In genomic region chr3:18423401-18424212, GRCh38 we compare ENCODE assay signal across 8 cellular contexts. TPM values are rescaled to one million over a fixed set of nuclear protein-coding genes. Genes with fewer than 3 reads are reported as not detected.
DNase-seq lines count a peak whose midpoint lies in the region; ATAC-seq and TF ChIP-seq lines count a peak whose summit lies in the region.

No MANE protein-coding gene starts in this region.

- no peaks in the 10 kb centered on the region for H3K27me3 Mint-ChIP-seq in CD4-positive, alpha-beta T cell

- CTCF ChIA-PET in CD4-positive, alpha-beta T cell (lab: Charles Lee), result interaction anchor here (0.5 to 3.3 kb wide), 4 partner anchors 9 to 334 kb away, joined by 3 to 15 read pairs (median 4); no protein-coding TSS in a partner anchor
- CTCF ChIA-PET in PC-9 (lab: Charles Lee), result no interaction called here

- H4K20me1 ChIP-seq in PC-9 (ENCODE audit: insufficient read depth), result no peaks in the 10 kb centered on the region

- H3K4me2 ChIP-seq in PC-9, result peak overlapping the region; percentile 95

- 1% methylated on average over 22 of the region's 22 CpGs for WGBS in body of pancreas, 2 donors

- peaks cover 63% of the 10 kb centered on the region for H3K36me3 Mint-ChIP-seq in CD4-positive, alpha-beta T cell (ENCODE audit: low read depth)

- TSS peak; percentile 33 for BruUV-seq in PC-9 (replicated peaks; lab: Mats Ljungman, UMichigan)

- H2AFZ ChIP-seq in PC-9, result peak overlapping the region; percentile 98

- no peaks in the 10 kb centered on the region for H3K36me3 ChIP-seq in PC-9 (ENCODE audit: low read depth)
- no peaks in the 10 kb centered on the region for H3K36me3 ChIP-seq in body of pancreas (replicated peaks in 1 of 2; ENCODE audit: insufficient read depth in 1 of 2, low read depth in 2 of 2)

- H3K27ac Mint-ChIP-seq in CD4-positive, alpha-beta T cell, result peak overlapping the region; percentile 96

- H3K9me3 ChIP-seq in CD4-positive, alpha-beta T cell (ENCODE audit: control insufficient read depth, low read length), result no peaks in the 10 kb centered on the region
- H3K9me3 ChIP-seq in PC-9 (ENCODE audit: insufficient read depth, low read depth) (no peaks in the 10 kb centered on the region), body of pancreas (no peaks in the 10 kb centered on the region)

- no peaks in the 10 kb centered on the region for H3K27me3 ChIP-seq in CD4-positive, alpha-beta T cell (ENCODE audit: control insufficient read depth, insufficient read depth, low read length)
- H3K27me3 ChIP-seq in PC-9 (ENCODE audit: insufficient read depth, low read depth) (no peaks in the 10 kb centered on the region), body of pancreas (no peaks in the 10 kb centered on the region)

- H3K9me2 ChIP-seq in PC-9 (ENCODE audit: insufficient read depth), result no peaks in the 10 kb centered on the region

- peak overlapping the region; percentile 98 for H3K4me3 Mint-ChIP-seq in CD4-positive, alpha-beta T cell

- H3K4me1 ChIP-seq in PC-9 (replicated peaks; ENCODE audit: insufficient read depth) (peaks cover 26% of the 10 kb centered on the region), body of pancreas (peaks cover 23% of the 10 kb centered on the region)

- no peaks in the 10 kb centered on the region for H3K9me3 Mint-ChIP-seq in CD4-positive, alpha-beta T cell

- H3F3A ChIP-seq in PC-9 (ENCODE audit: insufficient read depth, low read depth), result peaks cover 4% of the 10 kb centered on the region; the same call in 1 of the 2 replicates

- H3K4me3 ChIP-seq in PC-9 (peak overlapping the region; percentile 86), body of pancreas (peak overlapping the region; percentile 81 to 92), iPS-11a (ENCODE audit: low read depth, low read length) (peak overlapping the region; percentile 73)

- peak; percentile 4 for ATAC-seq in CD4-positive, alpha-beta T cell (ENCODE audit: poor library complexity)
- peak; percentile 75 for ATAC-seq in GM19025 (IDR thresholded peaks at IDR 0.05; ENCODE audit: low read depth, unreplicated experiment)
- ATAC-seq in HG03135 (IDR thresholded peaks at IDR 0.05; ENCODE audit: unreplicated experiment), result peak; percentile 84
- no peak for ATAC-seq in body of pancreas

- peak in 1 of 10 experiments; percentile 31 for DNase-seq in CD4-positive, alpha-beta T cell
- DNase-seq in PC-9 (peak in 1 of 2 experiments; percentile 39), body of pancreas (peak; percentile 44 to 71 (median 52)), renal cortical epithelial cell (ENCODE audit: low read depth) (peak; percentile 63), DMS79 treated with DMSO at 0.1 percent for 48 hours (lab: John Stamatoyannopoulos, UW) (no peak)

- H3K27ac ChIP-seq in CD4-positive, alpha-beta T cell (ENCODE audit: low read depth, low read length), result peak overlapping the region; percentile 94
- H3K27ac ChIP-seq in PC-9 (0 out of 2 replicates have a peak overlapping the region, but pooled peaks have one; percentile 8), body of pancreas (peak overlapping the region in 3 of 4 donors; percentile 94 to 99 (median 98))

- intact Hi-C loops in CD4-positive, alpha-beta T cell (cut with DNase I, micrococcal nuclease), result loop anchor here (1.0 to 5.0 kb wide), 4 partner anchors 12 to 36 kb away; no protein-coding TSS in a partner anchor
- intact Hi-C loops in PC-9 (cut with micrococcal nuclease; ENCODE audit: unreplicated experiment) (loop anchor here (1.0 to 2.0 kb wide), 2 partner anchors 21 to 335 kb away; no protein-coding TSS in a partner anchor), body of pancreas (cut with DNase I) (no loop called here)

- POLR2A ChIA-PET in CD4-positive, alpha-beta T cell (lab: Charles Lee), result interaction anchor here (0.6 to 13.2 kb wide), 12 partner anchors 8 to 566 kb away, joined by 3 to 152 read pairs (median 10); no protein-coding TSS in a partner anchor
- POLR2A ChIA-PET in PC-9 (lab: Charles Lee; ENCODE audit: unreplicated experiment), result no interaction called here

- no peak for TF ChIP-seq POLR2A in body of pancreas (IDR thresholded peaks at IDR 0.05)

- peaks cover 82% of the 10 kb centered on the region for H3K4me1 Mint-ChIP-seq in CD4-positive, alpha-beta T cell (ENCODE audit: low read depth)

- peaks cover 10% of the 10 kb centered on the region; the same call in 1 of the 2 replicates for H3K79me2 ChIP-seq in PC-9 (ENCODE audit: low read depth)

- TF ChIP-seq CTCF in CD4-positive, alpha-beta T cell (IDR thresholded peaks at IDR 0.05), result no peak
- TF ChIP-seq CTCF in PC-9 (conservative IDR thresholded peaks at IDR 0.05) (no peak), body of pancreas (IDR thresholded peaks at IDR 0.05) (no peak)

RNA-seq across cellular contexts. Expression of gene SATB1, which starts 1.5 kb away (rescaled TPM):
- total RNA-seq in CD4-positive, alpha-beta T cell, result 100 to 1,000 TPM; 390 to 393 TPM
- total RNA-seq in PC-9 (2021), result 25.4 and 28.7 TPM in 2 replicates
- 10 to 100 TPM; 36.1 to 50.8 TPM for total RNA-seq in body of pancreas
- 7.8 and 36.4 TPM in 2 replicates for total RNA-seq in renal cortical epithelial cell

Comparison
In these comparisons a context has a peak if more than half of its experiments do, and no peak if none do; other contexts are left out.
1. H3K27ac ChIP-seq: peak in every context shown above with its lines; median percentile 98 in body of pancreas; 94 in CD4-positive, alpha-beta T cell; 8 in PC-9.
2. RNA of gene SATB1, which starts 1.5 kb away (total RNA-seq): 390 to 393 TPM in CD4-positive, alpha-beta T cell; 36.1 to 50.8 TPM in body of pancreas, 7.8 to 36.4 TPM in renal cortical epithelial cell and 25.4 to 28.7 TPM in PC-9; every median in the first group is over 4 times any median in the second.
3. Peak in every context shown above with its lines, with median percentiles within 50 percentile points of each other: H3K4me3 ChIP-seq.